Comparison of ENCODE assay signal across 25 cellular contexts in the genomic region with DNA sequence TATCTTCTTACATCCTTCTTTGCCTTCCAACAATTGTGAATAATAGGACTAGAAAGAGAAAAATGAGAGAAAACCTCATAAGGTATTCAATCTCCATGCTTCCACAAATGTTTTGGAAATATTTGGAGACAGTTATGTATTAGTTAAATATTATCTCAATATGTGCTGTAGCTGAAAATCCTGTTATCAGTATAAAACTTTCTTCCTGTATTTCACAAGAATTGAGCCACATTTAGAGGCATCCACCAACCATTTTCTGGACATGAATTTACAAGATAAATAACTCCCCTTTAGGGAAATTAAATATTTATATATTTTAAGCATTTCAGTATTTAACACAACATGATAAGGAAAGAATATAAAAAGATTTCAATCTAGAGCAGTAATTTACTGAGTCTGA.
"Had no signal": no experiment of that assay in that cellular context is flagged by ENCODE, and none has a peak within 500 bp of the region (broad histone marks: within the 10 kb centered on the region; RNA-seq: fewer than 3 reads in every experiment).

No MANE protein-coding gene starts in this region.

- H3K4me1 Mint-ChIP-seq: activated CD8-positive, alpha-beta memory T cell treated with anti-CD3 and anti-CD28 coated beads, Interleukin-2, amount 10 ng/mL, durations not matched to agents 7 days and 5 days; activated naive CD8-positive, alpha-beta T cell treated with anti-CD3 and anti-CD28 coated beads, Interleukin-2, amount 50 U/mL, for 24 hours; WTC11 had no signal

- H3K27me3 Mint-ChIP-seq: activated CD4-positive, alpha-beta T cell treated with anti-CD3 and anti-CD28 coated beads, Interleukin-2, amount 10 ng/mL, durations not matched to agents 24 days and 14 days; activated CD8-positive, alpha-beta memory T cell treated with anti-CD3 and anti-CD28 coated beads, Interleukin-2, amount 10 ng/mL, durations not matched to agents 7 days and 5 days; activated naive CD8-positive, alpha-beta T cell treated with anti-CD3 and anti-CD28 coated beads, Interleukin-2, amount 50 U/mL, for 24 hours; activated T-cell treated with anti-CD3 and anti-CD28 coated beads, Interleukin-2, amount 50 U/mL, for 24 hours; T-cell had no signal

- H3K27ac ChIP-seq: body of pancreas had no signal

- ATAC-seq: activated CD8-positive, alpha-beta memory T cell treated with anti-CD3 and anti-CD28 coated beads, Interleukin-2, amount 10 ng/mL, durations not matched to agents 7 days and 5 days; activated naive CD4-positive, alpha-beta T cell treated with anti-CD3 and anti-CD28 coated beads, Interleukin-2, amount 50 U/mL, for 72 hours; activated naive CD8-positive, alpha-beta T cell treated with anti-CD3 and anti-CD28 coated beads, Interleukin-2, amount 50 U/mL, for 24 hours; body of pancreas; K562; PC-3; T-cell; WTC11 had no signal

- H3K4me3 ChIP-seq: body of pancreas, K562 had no signal

- H3K27me3 ChIP-seq: body of pancreas had no signal

- H3K27ac Mint-ChIP-seq: activated CD4-positive, alpha-beta T cell treated with anti-CD3 and anti-CD28 coated beads, Interleukin-2, amount 10 ng/mL, durations not matched to agents 24 days and 14 days; activated CD8-positive, alpha-beta memory T cell treated with anti-CD3 and anti-CD28 coated beads, Interleukin-2, amount 10 ng/mL, durations not matched to agents 7 days and 5 days; activated naive CD4-positive, alpha-beta T cell treated with anti-CD3 and anti-CD28 coated beads, Interleukin-2, amount 50 U/mL, for 72 hours; activated naive CD8-positive, alpha-beta T cell treated with anti-CD3 and anti-CD28 coated beads, Interleukin-2, amount 50 U/mL, for 24 hours; activated T-cell treated with anti-CD3 and anti-CD28 coated beads, Interleukin-2, amount 50 U/mL, for 24 hours; T-cell; WTC11 had no signal

- H3K4me3 Mint-ChIP-seq: activated CD4-positive, alpha-beta T cell treated with anti-CD3 and anti-CD28 coated beads, Interleukin-2, amount 10 ng/mL, durations not matched to agents 24 days and 14 days; activated CD8-positive, alpha-beta memory T cell treated with anti-CD3 and anti-CD28 coated beads, Interleukin-2, amount 10 ng/mL, durations not matched to agents 7 days and 5 days; activated naive CD8-positive, alpha-beta T cell treated with anti-CD3 and anti-CD28 coated beads, Interleukin-2, amount 50 U/mL, for 24 hours; activated T-cell treated with anti-CD3 and anti-CD28 coated beads, Interleukin-2, amount 50 U/mL, for 24 hours; T-cell; WTC11 had no signal

- DNase-seq: activated CD4-positive, alpha-beta T cell treated with anti-CD3 and anti-CD28 coated beads, Interleukin-2, amount 10 ng/mL, durations not matched to agents 24 days and 14 days; activated CD4-positive, alpha-beta T cell treated with anti-CD3 and anti-CD28 coated beads, Interleukin-2, amount 50 U/mL, for 48 hours; activated CD4-positive, CD25-positive, alpha-beta regulatory T cell treated with anti-CD3 and anti-CD28 coated beads, Interleukin-2, amount 50 U/mL, for 72 hours; activated CD8-positive, alpha-beta memory T cell treated with anti-CD3 and anti-CD28 coated beads, Interleukin-2, amount 10 ng/mL, durations not matched to agents 7 days and 5 days; activated effector memory CD4-positive, alpha-beta T cell treated with anti-CD3 and anti-CD28 coated beads, Interleukin-2, amount 50 U/mL, for 16 hours; activated naive CD4-positive, alpha-beta T cell treated with Interleukin-2 at 50 U/mL for 16 hours; activated naive CD8-positive, alpha-beta T cell treated with anti-CD3 and anti-CD28 coated beads, Interleukin-2, amount 50 U/mL, for 24 hours; activated T-cell treated with anti-CD3 and anti-CD28 coated beads, Interleukin-2, amount 50 U/mL, for 24 hours; body of pancreas; central memory CD4-positive, alpha-beta T cell; Karpas-422; MM.1S; NCI-H1105; NCI-H1436; NCI-H1694 treated with DMSO at 0.1 percent for 48 hours; NCI-H2029 treated with DMSO at 0.1 percent for 48 hours; NCI-H446; NCI-H524; PC-3; SHP77 treated with DMSO at 0.1 percent for 48 hours; T-cell; T-helper 2 cell had no signal
